Comparison of ENCODE assay signal across 33 cellular contexts in genomic region chrX:55240788-55241187, GRCh38. TPM values are rescaled to one million over a fixed set of nuclear protein-coding genes. Genes with fewer than 3 reads are reported as not detected.
"Had no signal": no experiment of that assay in that cellular context is flagged by ENCODE, and none has a peak within 500 bp of the region (broad histone marks: within the 10 kb centered on the region; RNA-seq: fewer than 3 reads in every experiment).

No MANE protein-coding gene starts in this region.

- H3K27ac Mint-ChIP-seq: memory B cell, natural killer cell had no signal

- H3K4me3 Mint-ChIP-seq: memory B cell, natural killer cell had no signal

- DNase-seq: dorsolateral prefrontal cortex; effector CD4-positive, alpha-beta T cell; foreskin fibroblast; gastrocnemius medialis; heart left ventricle; kidney; natural killer cell; occipital lobe; ovary; psoas muscle; retina; right lobe of liver; stimulated activated CD4-positive, alpha-beta T cell treated with anti-CD3 and anti-CD28 coated beads, Interleukin-12 subunit alpha, Interleukin-12 subunit beta, amount 100 ng/mL, for 4 hours; stimulated activated CD4-positive, alpha-beta T cell treated with anti-CD3 and anti-CD28 coated beads, Interleukin-1b, Interleukin-23, amount 100 ng/mL, for 48 hours; stimulated activated CD4-positive, alpha-beta T cell treated with anti-CD3 and anti-CD28 coated beads, Interleukin-4, amount 100 ng/mL, for 1 hour; stimulated activated CD8-positive, alpha-beta memory T cell treated with anti-CD3 and anti-CD28 coated beads, Interleukin-4, amount 100 ng/mL, for 48 hours; stimulated activated naive CD4-positive, alpha-beta T cell treated with Interleukin-2 at 50 U/mL for 16 hours; stomach; thyroid gland; trophoblast cell had no signal

- H3K4me1 Mint-ChIP-seq: memory B cell, natural killer cell had no signal

- H3K9me3 Mint-ChIP-seq: memory B cell, natural killer cell had no signal

- ATAC-seq: esophagus mucosa, gastrocnemius medialis, heart left ventricle, left lobe of liver, natural killer cell, psoas muscle, right lobe of liver had no signal

- H3K36me3 Mint-ChIP-seq: memory B cell, natural killer cell had no signal

RNA-seq across cellular contexts. Expression of gene PAGE5, which starts 20.6 kb away (rescaled TPM):
- total RNA-seq: dorsolateral prefrontal cortex, esophagus mucosa, gastrocnemius medialis, glomerular endothelial cell, heart left ventricle, hepatocyte, kidney, liver, lung, natural killer cell, occipital lobe, ovary, psoas muscle, smooth muscle cell, stomach, subcutaneous adipose tissue, temporal lobe, thyroid gland, ureter, vagina had no signal

RNA-seq across cellular contexts. Expression of gene PAGE3, which starts 23.9 kb away (rescaled TPM):
- total RNA-seq: dorsolateral prefrontal cortex, esophagus mucosa, gastrocnemius medialis, glomerular endothelial cell, heart left ventricle, hepatocyte, kidney, left lobe of liver, liver, lung, mononuclear cell, natural killer cell, occipital lobe, ovary, psoas muscle, right lobe of liver, smooth muscle cell, stomach, subcutaneous adipose tissue, temporal lobe, thyroid gland, ureter, vagina had no signal
